22 cellular contexts compared by ENCODE assay signal in the genomic region with DNA sequence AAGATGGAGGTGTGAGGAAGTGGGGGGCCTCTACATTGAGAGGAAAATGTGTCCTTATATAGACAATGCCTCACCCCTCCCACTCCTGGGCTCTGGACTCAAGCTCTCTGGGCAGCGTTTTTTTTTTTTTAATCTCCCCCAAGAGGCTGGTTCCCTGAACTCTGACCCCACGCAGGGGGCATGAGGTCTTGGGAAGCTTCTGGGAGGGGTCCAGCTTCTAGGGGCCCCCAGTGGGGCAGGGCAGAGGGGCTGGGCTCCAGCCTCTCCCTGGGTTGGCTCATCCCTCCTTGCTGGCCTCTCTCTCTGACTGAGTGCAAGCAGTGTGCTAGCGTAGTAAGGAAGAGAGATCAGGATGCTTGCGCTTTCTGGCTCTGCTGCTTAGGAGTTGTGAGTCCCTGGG.
A peak's percentile ranks its signal among the peaks of the same experiment; 100 is the strongest.
DNase-seq lines count a peak whose midpoint lies in the region; ATAC-seq and TF ChIP-seq lines count a peak whose summit lies in the region.
"Had no signal": no experiment of that assay in that cellular context is flagged by ENCODE, and none has a peak within 500 bp of the region (broad histone marks: within the 10 kb centered on the region; RNA-seq: fewer than 3 reads in every experiment).

No MANE protein-coding gene starts in this region.

- H3K27ac ChIP-seq in HEK293 (ENCODE audit: extremely low read depth, low read depth, low read length) (no peak overlapping the region), muscle layer of colon (ENCODE audit: low read depth, low read length) (peak overlapping the region; percentile 65), stomach smooth muscle (ENCODE audit: low read length) (peak overlapping the region; percentile 98), colonic mucosa (no peak overlapping the region)
- H3K27ac ChIP-seq: BLaER1 treated with 17β-estradiol and CSF1 and Interleukin-3, amounts not matched to agents 10 nM and 100 nM; upper lobe of right lung had no signal

- peaks cover 2 to 3% of the 10 kb centered on the region in 2 donors for H3K27me3 Mint-ChIP-seq in T-cell
- H3K27me3 Mint-ChIP-seq: activated T-cell treated with anti-CD3 and anti-CD28 coated beads, Interleukin-2, amount 50 U/mL, for 24 hours had no signal

- H3K27me3 ChIP-seq in muscle layer of colon (ENCODE audit: control insufficient read depth in 1 of 2, insufficient read depth in 2 of 2, low read length in 2 of 2) (no peaks in the 10 kb centered on the region), stomach smooth muscle (ENCODE audit: control insufficient read depth in 1 of 2, insufficient read depth in 2 of 2, low read length in 2 of 2) (no peaks in the 10 kb centered on the region), colonic mucosa (no peaks in the 10 kb centered on the region)
- H3K27me3 ChIP-seq: BLaER1 treated with 17β-estradiol and CSF1 and Interleukin-3, amounts not matched to agents 10 nM and 100 nM; ovary; upper lobe of right lung had no signal

- no peak overlapping the region for H3K4me3 Mint-ChIP-seq in T-cell
- H3K4me3 Mint-ChIP-seq: activated T-cell treated with anti-CD3 and anti-CD28 coated beads, Interleukin-2, amount 50 U/mL, for 24 hours; stimulated activated memory B cell treated with anti-CD40 and anti-IgM and Interleukin-4, amounts not matched to agents 10 μg/mL and 1 μg/mL and 100 μg/mL, for 72 hours had no signal

- no peak overlapping the region for H3K27ac Mint-ChIP-seq in T-cell
- H3K27ac Mint-ChIP-seq: activated T-cell treated with anti-CD3 and anti-CD28 coated beads, Interleukin-2, amount 50 U/mL, for 24 hours; stimulated activated memory B cell treated with anti-CD40 and anti-IgM and Interleukin-4, amounts not matched to agents 10 μg/mL and 1 μg/mL and 100 μg/mL, for 72 hours had no signal

- DNase-seq in choroid plexus epithelial cell (ENCODE audit: low read depth), result peak; percentile 41
- DNase-seq in Kasumi-1 (lab: John Stamatoyannopoulos, UW), result no peak
- no peak for DNase-seq in T-cell
- DNase-seq in colonic mucosa, result no peak
- DNase-seq: activated CD4-positive, alpha-beta T cell treated with anti-CD3 and anti-CD28 coated beads for 1 hour; activated naive CD4-positive, alpha-beta T cell; activated T-cell treated with anti-CD3 and anti-CD28 coated beads, Interleukin-2, amount 50 U/mL, for 24 hours; Calu3; central memory CD4-positive, alpha-beta T cell; effector CD4-positive, alpha-beta T cell; NCI-H1092; NCI-H187 treated with DMSO at 0.1 percent for 48 hours; ovary; stimulated activated CD4-positive, alpha-beta T cell treated with anti-CD3 and anti-CD28 coated beads, Interleukin-2, amount 100 ng/mL, for 24 hours; upper lobe of right lung had no signal

- CTCF ChIA-PET in HEK293 (lab: Yijun Ruan, JAX) (interaction anchor here (1.4 kb wide), 1 partner anchor 33 kb away, joined by 3 read pairs; no protein-coding TSS in a partner anchor), T-cell (lab: Charles Lee) (no interaction called here)

- peaks cover 0 to 11% of the 10 kb centered on the region in 2 experiments; a peak in 1 of 3 replicates for H3K36me3 ChIP-seq in HEK293 (ENCODE audit: control insufficient read depth in 2 of 2, insufficient read depth in 1 of 2, low read length in 2 of 2)
- H3K36me3 ChIP-seq in muscle layer of colon (ENCODE audit: insufficient read depth, low read length), result peaks cover 83% of the 10 kb centered on the region
- peaks cover 57 to 69% of the 10 kb centered on the region in 2 donors for H3K36me3 ChIP-seq in stomach smooth muscle (ENCODE audit: control insufficient read depth in 2 of 2, insufficient read depth in 2 of 2, low read length in 2 of 2)
- no peaks in the 10 kb centered on the region for H3K36me3 ChIP-seq in colonic mucosa
- H3K36me3 ChIP-seq: ovary had no signal

- H3K9me3 Mint-ChIP-seq in T-cell, result no peaks in the 10 kb centered on the region
- H3K9me3 Mint-ChIP-seq: activated T-cell treated with anti-CD3 and anti-CD28 coated beads, Interleukin-2, amount 50 U/mL, for 24 hours; stimulated activated memory B cell treated with anti-CD40 and anti-IgM and Interleukin-4, amounts not matched to agents 10 μg/mL and 1 μg/mL and 100 μg/mL, for 72 hours had no signal

- H3K4me1 ChIP-seq in HEK293 (ENCODE audit: control insufficient read depth, insufficient read depth, low read length) (no peaks in the 10 kb centered on the region), muscle layer of colon (ENCODE audit: insufficient read depth, low read length) (peaks cover 98% of the 10 kb centered on the region), stomach smooth muscle (ENCODE audit: control insufficient read depth, insufficient read depth, low read length) (peaks cover 98% of the 10 kb centered on the region), colonic mucosa (no peaks in the 10 kb centered on the region)

- H3K9ac ChIP-seq in muscle layer of colon (ENCODE audit: low read length), result peak overlapping the region; percentile 4
- H3K9ac ChIP-seq in stomach smooth muscle (ENCODE audit: low read length in 2 of 2), result peak overlapping the region in 1 of 2 donors; percentile 8
- H3K9ac ChIP-seq in colonic mucosa (ENCODE audit: low read depth in 2 of 2, low read length in 2 of 2), result no peak overlapping the region
- H3K9ac ChIP-seq: BLaER1 treated with 17β-estradiol and CSF1 and Interleukin-3, amounts not matched to agents 10 nM and 100 nM had no signal

- no peaks in the 10 kb centered on the region for H3K9me3 ChIP-seq in HEK293 (ENCODE audit: control insufficient read depth, insufficient read depth, low read depth, low read length)
- no peaks in the 10 kb centered on the region for H3K9me3 ChIP-seq in muscle layer of colon (ENCODE audit: low read length)
- H3K9me3 ChIP-seq in stomach smooth muscle (ENCODE audit: control insufficient read depth in 2 of 2, low read length in 2 of 2), result no peaks in the 10 kb centered on the region
- no peaks in the 10 kb centered on the region for H3K9me3 ChIP-seq in colonic mucosa
- H3K9me3 ChIP-seq: BLaER1 treated with 17β-estradiol and CSF1 and Interleukin-3, amounts not matched to agents 10 nM and 100 nM; ovary; upper lobe of right lung had no signal

- H3K4me1 Mint-ChIP-seq in T-cell, result no peaks in the 10 kb centered on the region
- H3K4me1 Mint-ChIP-seq: stimulated activated memory B cell treated with anti-CD40 and anti-IgM and Interleukin-4, amounts not matched to agents 10 μg/mL and 1 μg/mL and 100 μg/mL, for 72 hours had no signal

- POLR2A ChIA-PET in HEK293 (lab: Yijun Ruan, JAX) (no interaction called here), T-cell (lab: Charles Lee) (no interaction called here)

- TF ChIP-seq CTCF in HEK293 (tag by site-specific recombination; IDR thresholded peaks at IDR 0.05), result no peak
- TF ChIP-seq CTCF in choroid plexus epithelial cell (conservative IDR thresholded peaks at IDR 0.05; ENCODE audit: low read depth, low read length), result no peak
- TF ChIP-seq CTCF in colonic mucosa (IDR thresholded peaks at IDR 0.05), result no peak

- H3K4me3 ChIP-seq in HEK293 (ENCODE audit: low read depth, low read length) (no peak overlapping the region), choroid plexus epithelial cell (ENCODE audit: low read depth, low read length) (no peak overlapping the region), muscle layer of colon (ENCODE audit: low read depth in 1 of 2, low read length in 2 of 2) (no peak overlapping the region), stomach smooth muscle (ENCODE audit: low read length in 2 of 2) (no peak overlapping the region), colonic mucosa (no peak overlapping the region)
- H3K4me3 ChIP-seq: BLaER1 treated with 17β-estradiol and CSF1 and Interleukin-3, amounts not matched to agents 10 nM and 100 nM; ovary; upper lobe of right lung had no signal

- no peak for ATAC-seq in activated CD4-positive, CD25-positive, alpha-beta regulatory T cell treated with anti-CD3 and anti-CD28 coated beads, Interleukin-2, amount 50 U/mL, for 24 hours
- no peak for ATAC-seq in T-cell (replicated peaks in 1 of 4)
- ATAC-seq: Right ventricle myocardium inferior; stimulated activated memory B cell treated with anti-CD40 and anti-IgM and Interleukin-4, amounts not matched to agents 10 μg/mL and 1 μg/mL and 100 μg/mL, for 72 hours; upper lobe of right lung had no signal

- intact Hi-C loops in colonic mucosa (cut with DNase I), result no loop called here

- H3K36me3 Mint-ChIP-seq in T-cell, result no peaks in the 10 kb centered on the region
- H3K36me3 Mint-ChIP-seq: stimulated activated memory B cell treated with anti-CD40 and anti-IgM and Interleukin-4, amounts not matched to agents 10 μg/mL and 1 μg/mL and 100 μg/mL, for 72 hours had no signal

TF ChIP-seq in HEK293, 187 proteins besides CTCF, POLR2A, EP300 and RAD21:
- TF ChIP-seq GLIS1 (tag by site-specific recombination; IDR thresholded peaks at IDR 0.05), result peak; percentile 75
- TF ChIP-seq ZNF670 (tag by site-specific recombination; IDR thresholded peaks at IDR 0.05; ENCODE audit: low read depth), result no peak

Comparison
In these comparisons a context has a peak if more than half of its experiments do, and no peak if none do; other contexts are left out.
1. H3K27ac ChIP-seq: peak in muscle layer of colon (single experiment) and stomach smooth muscle (single experiment); none in HEK293 (single experiment) and colonic mucosa (single experiment).